Comparison of ENCODE assay signal across 13 cellular contexts in genomic region chr13:110446570-110446880, GRCh38.
"Had no signal": no experiment of that assay in that cellular context is flagged by ENCODE, and none has a peak within 500 bp of the region (broad histone marks: within the 10 kb centered on the region; RNA-seq: fewer than 3 reads in every experiment).

No MANE protein-coding gene starts in this region.

- H3K4me3 ChIP-seq: body of pancreas, lung, tibial nerve had no signal

- H3K4me1 Mint-ChIP-seq: activated CD4-positive, alpha-beta T cell treated with anti-CD3 and anti-CD28 coated beads, Interleukin-2, amount 10 ng/mL, durations not matched to agents 24 days and 14 days; activated naive CD4-positive, alpha-beta T cell treated with anti-CD3 and anti-CD28 coated beads, Interleukin-2, amount 10 ng/mL, durations not matched to agents 7 days and 5 days; immature natural killer cell had no signal

- H3K9me3 ChIP-seq: body of pancreas, tibial nerve had no signal

- H3K4me3 Mint-ChIP-seq: activated B cell treated with CpG ODN at 0.5 μM for 24 hours; activated CD4-positive, alpha-beta T cell treated with anti-CD3 and anti-CD28 coated beads, Interleukin-2, amount 10 ng/mL, durations not matched to agents 24 days and 14 days; activated naive CD4-positive, alpha-beta T cell treated with anti-CD3 and anti-CD28 coated beads, Interleukin-2, amount 10 ng/mL, durations not matched to agents 7 days and 5 days; immature natural killer cell; nephron; T-helper 17 cell had no signal

- DNase-seq: activated B cell treated with CpG ODN at 0.5 μM for 24 hours; activated CD4-positive, alpha-beta T cell treated with anti-CD3 and anti-CD28 coated beads, Interleukin-2, amount 10 ng/mL, durations not matched to agents 24 days and 14 days; activated naive CD4-positive, alpha-beta T cell treated with anti-CD3 and anti-CD28 coated beads, Interleukin-2, amount 10 ng/mL, durations not matched to agents 7 days and 5 days; activated T-cell treated with anti-CD3 and anti-CD28 coated beads for 4 hours; cerebellar nuclear complex; immature natural killer cell; left colon; T-helper 17 cell had no signal

- H3K27me3 ChIP-seq: body of pancreas, tibial nerve had no signal

- H3K36me3 Mint-ChIP-seq: activated naive CD4-positive, alpha-beta T cell treated with anti-CD3 and anti-CD28 coated beads, Interleukin-2, amount 10 ng/mL, durations not matched to agents 7 days and 5 days; immature natural killer cell had no signal

- H3K9me3 Mint-ChIP-seq: activated B cell treated with CpG ODN at 0.5 μM for 24 hours; activated CD4-positive, alpha-beta T cell treated with anti-CD3 and anti-CD28 coated beads, Interleukin-2, amount 10 ng/mL, durations not matched to agents 24 days and 14 days; activated naive CD4-positive, alpha-beta T cell treated with anti-CD3 and anti-CD28 coated beads, Interleukin-2, amount 10 ng/mL, durations not matched to agents 7 days and 5 days; activated T-helper 2 cell treated with anti-CD3 and anti-CD28 coated beads, Interferon-gamma antibody, Interleukin-2, Interleukin-4, amounts not matched to agents 10 μg/mL and 5 μg/mL and 100 μg/mL, durations not matched to agents 14 hours and 24 hours and 36 hours; immature natural killer cell; nephron had no signal

- H3K27ac ChIP-seq: body of pancreas had no signal

- ATAC-seq: left colon, T-helper 17 cell had no signal

- H3K27ac Mint-ChIP-seq: activated B cell treated with CpG ODN at 0.5 μM for 24 hours; activated CD4-positive, alpha-beta T cell treated with anti-CD3 and anti-CD28 coated beads, Interleukin-2, amount 10 ng/mL, durations not matched to agents 24 days and 14 days; activated naive CD4-positive, alpha-beta T cell treated with anti-CD3 and anti-CD28 coated beads, Interleukin-2, amount 10 ng/mL, durations not matched to agents 7 days and 5 days; activated T-helper 2 cell treated with anti-CD3 and anti-CD28 coated beads, Interferon-gamma antibody, Interleukin-2, Interleukin-4, amounts not matched to agents 10 μg/mL and 5 μg/mL and 100 μg/mL, durations not matched to agents 14 hours and 24 hours and 36 hours; immature natural killer cell; T-helper 17 cell had no signal
